1 cellular context compared by ENCODE assay signal in genomic region chr19:18733762-18734332, GRCh38.
TF ChIP-seq lines count a peak whose summit lies in the region.
"Not testable (repeated sequence)": the region's sequence is repeated elsewhere in the genome, so short reads cannot be mapped to it uniquely, and the experiment has no call there.

No MANE protein-coding gene starts in this region.

TF ChIP-seq in K562, 482 proteins besides CTCF, POLR2A, EP300 and RAD21:
- TF ChIP-seq MEIS2 (IDR thresholded peaks at IDR 0.05; ENCODE audit: partially characterized antibody) (peak; percentile 53), CBFA2T3 (IDR thresholded peaks at IDR 0.05) (peak; percentile 32; the same call in 1 of the 2 replicates), ZNF384 (IDR thresholded peaks at IDR 0.05; ENCODE audit: low read depth, low read length) (peak; percentile 73), RCOR1 (IDR thresholded peaks at IDR 0.05; ENCODE audit: borderline replicate concordance in 1 of 2, low read depth in 2 of 2, low read length in 2 of 2) (0 out of 4 replicates have a peak, but pooled peaks of 1 of the 2 experiments have one; percentile 31), NR2C2 (tag; IDR thresholded peaks at IDR 0.05) (0 out of 2 replicates have a peak, but pooled peaks have one; percentile 31), KDM1A (IDR thresholded peaks at IDR 0.05) (peak; percentile 65 to 70; a peak in 2 of 4 replicates), TRIM24 (IDR thresholded peaks at IDR 0.05) (0 out of 4 replicates have a peak, but pooled peaks of 1 of the 2 experiments have one; percentile 28), ETV1 (tag; conservative IDR thresholded peaks at IDR 0.05; ENCODE audit: low read depth) (0 out of 2 replicates have a peak, but pooled peaks have one; percentile 16)
- TF ChIP-seq NR2C2 (CRISPR knock-in tag; IDR thresholded peaks at IDR 0.05) = not testable (repeated sequence)
- TF ChIP-seq, protein P1, sequence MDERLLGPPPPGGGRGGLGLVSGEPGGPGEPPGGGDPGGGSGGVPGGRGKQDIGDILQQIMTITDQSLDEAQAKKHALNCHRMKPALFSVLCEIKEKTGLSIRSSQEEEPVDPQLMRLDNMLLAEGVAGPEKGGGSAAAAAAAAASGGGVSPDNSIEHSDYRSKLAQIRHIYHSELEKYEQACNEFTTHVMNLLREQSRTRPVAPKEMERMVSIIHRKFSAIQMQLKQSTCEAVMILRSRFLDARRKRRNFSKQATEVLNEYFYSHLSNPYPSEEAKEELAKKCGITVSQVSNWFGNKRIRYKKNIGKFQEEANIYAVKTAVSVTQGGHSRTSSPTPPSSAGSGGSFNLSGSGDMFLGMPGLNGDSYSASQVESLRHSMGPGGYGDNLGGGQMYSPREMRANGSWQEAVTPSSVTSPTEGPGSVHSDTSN (CRISPR knock-in tag; IDR thresholded peaks at IDR 0.05; ENCODE audit: low read depth) = not testable (repeated sequence)
- TF ChIP-seq, protein P1 (tag; conservative IDR thresholded peaks at IDR 0.05; ENCODE audit: low read depth) = peak; percentile 65
TF ChIP-seq in K562: peak in this region for 9; not testable (repeated sequence) for 473.
